Comparison of ENCODE assay signal across 19 cellular contexts in genomic region chr6:145034664-145035063, GRCh38.
"Had no signal": no experiment of that assay in that cellular context is flagged by ENCODE, and none has a peak within 500 bp of the region (broad histone marks: within the 10 kb centered on the region; RNA-seq: fewer than 3 reads in every experiment).

No MANE protein-coding gene starts in this region.

- H3K27me3 ChIP-seq: ascending aorta, colonic mucosa, testis had no signal

- DNase-seq: activated CD4-positive, alpha-beta T cell treated with anti-CD3 and anti-CD28 coated beads, Interleukin-2, amount 50 U/mL, for 48 hours; activated CD4-positive, CD25-positive, alpha-beta regulatory T cell treated with anti-CD3 and anti-CD28 coated beads, Interleukin-2, amount 50 U/mL, for 72 hours; activated CD8-positive, alpha-beta memory T cell treated with anti-CD3 and anti-CD28 coated beads, Interleukin-2, amount 10 ng/mL, durations not matched to agents 7 days and 5 days; activated gamma-delta T cell; activated naive CD8-positive, alpha-beta T cell treated with anti-CD3 and anti-CD28 coated beads, Interleukin-2, amount 10 ng/mL, durations not matched to agents 7 days and 5 days; activated T-cell treated with anti-CD3 and anti-CD28 coated beads, Interleukin-2, amount 50 U/mL, for 4 hours; colonic mucosa; effector memory CD4-positive, alpha-beta T cell; foreskin melanocyte; head of caudate nucleus; left ventricle myocardium inferior; stimulated activated CD4-positive, alpha-beta T cell treated with anti-CD3 and anti-CD28 coated beads, Interleukin-4, amount 100 ng/mL, for 1 hour; stimulated activated CD8-positive, alpha-beta memory T cell treated with anti-CD3 and anti-CD28 coated beads, Interleukin-4, amount 100 ng/mL, for 48 hours; stimulated activated naive CD8-positive, alpha-beta T cell treated with anti-CD3 and anti-CD28 coated beads, Interleukin-15, amount 100 ng/mL, for 72 hours; SW 1271; testis had no signal

- H3K4me1 Mint-ChIP-seq: activated CD8-positive, alpha-beta memory T cell treated with anti-CD3 and anti-CD28 coated beads, Interleukin-2, amount 10 ng/mL, durations not matched to agents 7 days and 5 days; activated naive CD8-positive, alpha-beta T cell treated with anti-CD3 and anti-CD28 coated beads, Interleukin-2, amount 10 ng/mL, durations not matched to agents 7 days and 5 days; stimulated activated naive CD8-positive, alpha-beta T cell treated with anti-CD3 and anti-CD28 coated beads, Interleukin-15, amount 100 ng/mL, for 72 hours had no signal

- H3K4me1 ChIP-seq: ascending aorta, colonic mucosa, left ventricle myocardium inferior, testis had no signal

- H3K27ac Mint-ChIP-seq: activated CD8-positive, alpha-beta memory T cell treated with anti-CD3 and anti-CD28 coated beads, Interleukin-2, amount 10 ng/mL, durations not matched to agents 7 days and 5 days; activated naive CD8-positive, alpha-beta T cell treated with anti-CD3 and anti-CD28 coated beads, Interleukin-2, amount 10 ng/mL, durations not matched to agents 7 days and 5 days; T-helper 2 cell treated with Interferon-gamma antibody and Interleukin-4, amounts not matched to agents 5 μg/mL and 100 μg/mL, for 36 hours had no signal

- ATAC-seq: activated CD8-positive, alpha-beta memory T cell treated with anti-CD3 and anti-CD28 coated beads, Interleukin-2, amount 10 ng/mL, durations not matched to agents 7 days and 5 days; activated T-cell treated with anti-CD3 and anti-CD28 coated beads, Interleukin-2, amount 50 U/mL, for 4 hours; stimulated activated naive CD8-positive, alpha-beta T cell treated with anti-CD3 and anti-CD28 coated beads, Interleukin-15, amount 100 ng/mL, for 72 hours had no signal

- H3K4me3 ChIP-seq: ascending aorta, colonic mucosa, left ventricle myocardium inferior, testis had no signal

- H3K9me3 Mint-ChIP-seq: activated naive CD8-positive, alpha-beta T cell treated with anti-CD3 and anti-CD28 coated beads, Interleukin-2, amount 10 ng/mL, durations not matched to agents 7 days and 5 days; activated T-cell treated with anti-CD3 and anti-CD28 coated beads, Interleukin-2, amount 50 U/mL, for 4 hours; T-helper 2 cell treated with Interferon-gamma antibody and Interleukin-4, amounts not matched to agents 5 μg/mL and 100 μg/mL, for 36 hours had no signal

- H3K36me3 ChIP-seq: ascending aorta, colonic mucosa, left ventricle myocardium inferior had no signal

- H3K27ac ChIP-seq: ascending aorta, colonic mucosa, left ventricle myocardium inferior, testis had no signal

- H3K36me3 Mint-ChIP-seq: activated CD8-positive, alpha-beta memory T cell treated with anti-CD3 and anti-CD28 coated beads, Interleukin-2, amount 10 ng/mL, durations not matched to agents 7 days and 5 days; activated naive CD8-positive, alpha-beta T cell treated with anti-CD3 and anti-CD28 coated beads, Interleukin-2, amount 10 ng/mL, durations not matched to agents 7 days and 5 days had no signal

- H3K9me3 ChIP-seq: ascending aorta, colonic mucosa, left ventricle myocardium inferior, testis had no signal

- H3K4me3 Mint-ChIP-seq: activated CD8-positive, alpha-beta memory T cell treated with anti-CD3 and anti-CD28 coated beads, Interleukin-2, amount 10 ng/mL, durations not matched to agents 7 days and 5 days; activated naive CD8-positive, alpha-beta T cell treated with anti-CD3 and anti-CD28 coated beads, Interleukin-2, amount 10 ng/mL, durations not matched to agents 7 days and 5 days; activated T-cell treated with anti-CD3 and anti-CD28 coated beads, Interleukin-2, amount 50 U/mL, for 4 hours; neural crest cell; stimulated activated naive CD8-positive, alpha-beta T cell treated with anti-CD3 and anti-CD28 coated beads, Interleukin-15, amount 100 ng/mL, for 72 hours; T-helper 2 cell treated with Interferon-gamma antibody and Interleukin-4, amounts not matched to agents 5 μg/mL and 100 μg/mL, for 36 hours had no signal
